8 cellular contexts compared by ENCODE assay signal in genomic region chr21:41768371-41769042, GRCh38. TPM values are rescaled to one million over a fixed set of nuclear protein-coding genes. Genes with fewer than 3 reads are reported as not detected.
DNase-seq lines count a peak whose midpoint lies in the region; ATAC-seq and TF ChIP-seq lines count a peak whose summit lies in the region.

No MANE protein-coding gene starts in this region.

- WGBS in adrenal gland, 4 donors: 4 to 10% (median 6%) methylated on average over 16 to 18 of the region's 18 CpGs

- intact Hi-C loops in adrenal gland (cut with DNase I): no loop called here

- peak overlapping the region; percentile 70 for H3K4me3 Mint-ChIP-seq in stimulated activated effector memory CD8-positive, alpha-beta T cell treated with anti-CD3 and anti-CD28 coated beads, Interleukin-12 subunit alpha, Interleukin-12 subunit beta, amount 100 ng/mL, for 72 hours

- H3K4me3 ChIP-seq in iPS-18c (ENCODE audit: insufficient read depth, low read depth, low read length) (peak overlapping the region; percentile 41; the same call in 1 of the 2 replicates), adrenal gland (peak overlapping the region in 1 of 4 donors; percentile 16)

- peaks cover 29% of the 10 kb centered on the region for H3K4me1 Mint-ChIP-seq in stimulated activated effector memory CD8-positive, alpha-beta T cell treated with anti-CD3 and anti-CD28 coated beads, Interleukin-12 subunit alpha, Interleukin-12 subunit beta, amount 100 ng/mL, for 72 hours

- H3K36me3 ChIP-seq in adrenal gland (replicated peaks in 1 of 2): no peaks in the 10 kb centered on the region

- H3K9me3 Mint-ChIP-seq in activated naive CD4-positive, alpha-beta T cell treated with anti-CD3 and anti-CD28 coated beads, Interleukin-2, amount 50 U/mL, for 72 hours: no peaks in the 10 kb centered on the region
- no peaks in the 10 kb centered on the region for H3K9me3 Mint-ChIP-seq in stimulated activated effector memory CD8-positive, alpha-beta T cell treated with anti-CD3 and anti-CD28 coated beads, Interleukin-12 subunit alpha, Interleukin-12 subunit beta, amount 100 ng/mL, for 72 hours

- H3K27ac Mint-ChIP-seq in activated naive CD4-positive, alpha-beta T cell treated with anti-CD3 and anti-CD28 coated beads, Interleukin-2, amount 50 U/mL, for 72 hours: no peak overlapping the region
- no peak overlapping the region for H3K27ac Mint-ChIP-seq in stimulated activated effector memory CD8-positive, alpha-beta T cell treated with anti-CD3 and anti-CD28 coated beads, Interleukin-12 subunit alpha, Interleukin-12 subunit beta, amount 100 ng/mL, for 72 hours

- DNase-seq in activated gamma-delta T cell treated with Interleukin-2 at 50 U/mL for 16 hours (peak; percentile 12), activated gamma-delta T cell (lab: John Stamatoyannopoulos, UW) (no peak), NCI-H510A (lab: John Stamatoyannopoulos, UW) (peak; percentile 46), adrenal gland (no peak)
- DNase-seq in activated naive CD4-positive, alpha-beta T cell treated with anti-CD3 and anti-CD28 coated beads, Interleukin-2, amount 50 U/mL, for 72 hours (ENCODE audit: low spot score in 2 of 2): no peak
- DNase-seq in stimulated activated effector memory CD8-positive, alpha-beta T cell treated with anti-CD3 and anti-CD28 coated beads, Interleukin-12 subunit alpha, Interleukin-12 subunit beta, amount 100 ng/mL, for 72 hours (ENCODE audit: low spot score in 2 of 2): no peak

- no peak for TF ChIP-seq POLR2A in adrenal gland (IDR thresholded peaks at IDR 0.05)

- no peak for TF ChIP-seq CTCF in adrenal gland (IDR thresholded peaks at IDR 0.05)

- H3K27ac ChIP-seq in adrenal gland: no peak overlapping the region

- H3K4me1 ChIP-seq in adrenal gland (replicated peaks in 1 of 2): peaks cover 0 to 21% of the 10 kb centered on the region in 2 donors

- H3K9me3 ChIP-seq in iPS-18c (ENCODE audit: control insufficient read depth, insufficient read depth, low read length): peaks cover 2% of the 10 kb centered on the region
- H3K9me3 ChIP-seq in adrenal gland (replicated peaks in 1 of 3): no peaks in the 10 kb centered on the region

- peaks cover 64% of the 10 kb centered on the region for H3K27me3 ChIP-seq in adrenal gland

- ATAC-seq in activated naive CD4-positive, alpha-beta T cell treated with anti-CD3 and anti-CD28 coated beads, Interleukin-2, amount 50 U/mL, for 72 hours: peak; percentile 39 to 42
- ATAC-seq in stimulated activated effector memory CD8-positive, alpha-beta T cell treated with anti-CD3 and anti-CD28 coated beads, Interleukin-12 subunit alpha, Interleukin-12 subunit beta, amount 100 ng/mL, for 72 hours: peak; percentile 31
- ATAC-seq in HG02970 (IDR thresholded peaks at IDR 0.05; ENCODE audit: low FRiP score, unreplicated experiment): no peak

- H3K36me3 Mint-ChIP-seq in activated naive CD4-positive, alpha-beta T cell treated with anti-CD3 and anti-CD28 coated beads, Interleukin-2, amount 50 U/mL, for 72 hours: peaks cover 6 to 11% of the 10 kb centered on the region in 2 donors
- H3K36me3 Mint-ChIP-seq in stimulated activated effector memory CD8-positive, alpha-beta T cell treated with anti-CD3 and anti-CD28 coated beads, Interleukin-12 subunit alpha, Interleukin-12 subunit beta, amount 100 ng/mL, for 72 hours: no peaks in the 10 kb centered on the region

RNA-seq across cellular contexts. Expression of gene RIPK4, which starts 1.7 kb away (rescaled TPM):
- 1 to 10 TPM in 1 of 2 donors, under 1 TPM in 1; 0.52 to 1.3 TPM for total RNA-seq in activated naive CD4-positive, alpha-beta T cell treated with anti-CD3 and anti-CD28 coated beads, Interleukin-2, amount 50 U/mL, for 72 hours
- total RNA-seq in adrenal gland: under 1 TPM in 4 of 8 donors, not detected in 4; 0.07 to 0.18 (median 0.15) TPM
- polyA plus RNA-seq in adrenal gland: under 1 TPM; 0.04 to 0.16 (median 0.07) TPM

Comparison
In these comparisons a context has a peak if more than half of its experiments do, and no peak if none do; other contexts are left out.
1. DNase-seq: peak in activated gamma-delta T cell treated with Interleukin-2 at 50 U/mL for 16 hours (single experiment) and NCI-H510A (single experiment); none in activated gamma-delta T cell (single experiment), activated naive CD4-positive, alpha-beta T cell treated with anti-CD3 and anti-CD28 coated beads, Interleukin-2, amount 50 U/mL, for 72 hours (0 of 2), stimulated activated effector memory CD8-positive, alpha-beta T cell treated with anti-CD3 and anti-CD28 coated beads, Interleukin-12 subunit alpha, Interleukin-12 subunit beta, amount 100 ng/mL, for 72 hours (0 of 2) and adrenal gland (0 of 7).